Comparison of ENCODE assay signal across 9 cellular contexts in the genomic region with DNA sequence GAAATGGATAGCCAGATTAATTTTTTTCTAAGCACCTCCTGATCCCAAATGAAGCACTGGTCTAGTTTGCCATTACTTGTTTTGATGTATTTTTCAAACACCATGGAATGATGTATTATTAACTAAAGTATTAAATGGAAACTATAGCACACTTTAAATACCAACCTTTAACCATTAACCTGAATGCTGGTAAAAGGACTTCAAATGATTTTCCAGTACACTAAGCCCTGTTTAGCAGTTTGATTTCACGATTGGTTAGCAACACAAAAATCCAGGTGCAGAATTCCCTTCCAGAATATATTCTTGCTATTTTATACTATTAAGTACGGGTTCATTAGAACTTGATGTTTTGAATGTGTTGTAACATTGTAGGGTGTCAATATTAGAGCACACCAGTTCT. TPM values are rescaled to one million over a fixed set of nuclear protein-coding genes. Genes with fewer than 3 reads are reported as not detected.
"Had no signal": no experiment of that assay in that cellular context is flagged by ENCODE, and none has a peak within 500 bp of the region (broad histone marks: within the 10 kb centered on the region; RNA-seq: fewer than 3 reads in every experiment).

No MANE protein-coding gene starts in this region.

- FAIRE-seq: HTR-8/SVneo, K562 had no signal

- DNase-seq: GM23248, GOT3, H7, HCEC 1CT, IMR-90 had no signal

- H3K27ac ChIP-seq: GM23248 had no signal

- H3K4me3 ChIP-seq: GM23248, K562 had no signal

- H3K9ac ChIP-seq: GM23248 had no signal

- H2AFZ ChIP-seq: GM23248 had no signal

RNA-seq across cellular contexts. Expression of gene COL4A3, which starts 37.4 kb away (rescaled TPM):
- total RNA-seq: H4, HT-29, IMR-90, K562 had no signal

RNA-seq across cellular contexts. Expression of gene COL4A4, which starts 37.8 kb away (rescaled TPM):
- total RNA-seq: HT-29, IMR-90, K562 had no signal
